In genomic region chr1:178241837-178242236, GRCh38 we compare ENCODE assay signal across 15 cellular contexts.
DNase-seq lines count a peak whose midpoint lies in the region; ATAC-seq, FAIRE-seq and TF ChIP-seq lines count a peak whose summit lies in the region.
"Had no signal": no experiment of that assay in that cellular context is flagged by ENCODE, and none has a peak within 500 bp of the region (broad histone marks: within the 10 kb centered on the region; RNA-seq: fewer than 3 reads in every experiment).

No MANE protein-coding gene starts in this region.

- H3K27ac Mint-ChIP-seq in nephron: no peak overlapping the region
- H3K27ac Mint-ChIP-seq: activated B cell treated with CpG ODN at 0.5 μM for 24 hours; activated T-helper 1 cell treated with anti-CD3 and anti-CD28 coated beads, Interleukin-12 subunit alpha, Interleukin-12 subunit beta, Interleukin-2, Interleukin-4 antibody, amounts not matched to agents 30 ng/mL and 10 ng/mL and 1 ng/mL, durations not matched to agents 14 hours and 24 hours and 36 hours; naive B cell had no signal

- no peaks in the 10 kb centered on the region for H3K27me3 Mint-ChIP-seq in nephron (ENCODE audit: low read depth)
- H3K27me3 Mint-ChIP-seq: central memory CD8-positive, alpha-beta T cell had no signal

- peak overlapping the region; percentile 57 for H3K4me2 ChIP-seq in mammary epithelial cell (ENCODE audit: insufficient read depth, low read depth, low read length)

- H3K27me3 ChIP-seq in AG04450 (ENCODE audit: control insufficient read depth, insufficient read depth, low read length) (no peaks in the 10 kb centered on the region), mammary epithelial cell (ENCODE audit: insufficient read depth, low read length) (no peaks in the 10 kb centered on the region)

- in situ Hi-C loops in mammary epithelial cell (cut with MboI; ENCODE audit: low sequenced_read_pairs in 2 of 2): no loop called here
- in situ Hi-C loops in G401 (cut with HindIII; ENCODE audit: low sequenced_read_pairs): no loop called here

- peaks cover 6% of the 10 kb centered on the region for H3K36me3 Mint-ChIP-seq in nephron (ENCODE audit: low read depth)
- H3K36me3 Mint-ChIP-seq: naive B cell had no signal

- POLR2A ChIA-PET in AG04450 (lab: Yijun Ruan, JAX): no interaction called here

- no peak overlapping the region for H3K9ac ChIP-seq in mammary epithelial cell (ENCODE audit: insufficient read depth, low read length)

- TF ChIP-seq CTCF in AG04450 (IDR thresholded peaks at IDR 0.05; ENCODE audit: low read depth, low read length) (peak; percentile 23), mammary epithelial cell (conservative IDR thresholded peaks at IDR 0.05 in 1 of 2, IDR thresholded peaks at IDR 0.05 in 1 of 2; ENCODE audit: extremely low read depth in 1 of 2, insufficient read depth in 1 of 2, low read depth in 1 of 2, low read length in 2 of 2) (peak in 1 of 2 donors; percentile 18), nephron (IDR thresholded peaks at IDR 0.05; ENCODE audit: unreplicated experiment in 3 of 3) (peak in 2 of 3 experiments; percentile 14 to 15)

- peaks cover 51% of the 10 kb centered on the region for H3K4me1 ChIP-seq in mammary epithelial cell (ENCODE audit: insufficient read depth, low read length)
- H3K4me1 ChIP-seq: prostate gland had no signal

- no peak overlapping the region for H3K4me3 ChIP-seq in AG04450 (ENCODE audit: low read depth, low read length)
- H3K4me3 ChIP-seq in mammary epithelial cell (replicated peaks in 1 of 3; ENCODE audit: insufficient read depth in 1 of 3, low read depth in 2 of 3, low read length in 3 of 3): no peak overlapping the region
- H3K4me3 ChIP-seq: prostate gland had no signal

- H2AFZ ChIP-seq in mammary epithelial cell (ENCODE audit: low read depth, low read length): no peak overlapping the region

- peaks cover 72% of the 10 kb centered on the region for H3K79me2 ChIP-seq in mammary epithelial cell (ENCODE audit: insufficient read depth, low read length)

- dilution Hi-C loops in mammary epithelial cell (cut with HindIII; ENCODE audit: low sequenced_read_pairs): no loop called here

- CTCF ChIA-PET in AG04450 (lab: Charles Lee): interaction anchor here (1.5 to 1.6 kb wide), 2 partner anchors 57 to 210 kb away, joined by 6 read pairs; no protein-coding TSS in a partner anchor
- CTCF ChIA-PET in mammary epithelial cell (lab: Charles Lee; ENCODE audit: low non-redundant PET): no interaction called here

- no TSS peak for BruUV-seq in mammary epithelial cell (replicated peaks; lab: Mats Ljungman, UMichigan)

- ATAC-seq in HG02981 (IDR thresholded peaks at IDR 0.05; ENCODE audit: unreplicated experiment) (peak; percentile 48), GM21390 (IDR thresholded peaks at IDR 0.05; ENCODE audit: unreplicated experiment) (no peak), sciatic nerve (no peak)

- no peak overlapping the region for H3K27ac ChIP-seq in AG04450 (ENCODE audit: low read depth, low read length)
- peak overlapping the region; percentile 100 for H3K27ac ChIP-seq in mammary epithelial cell (ENCODE audit: insufficient read depth, low read depth, low read length)
- H3K27ac ChIP-seq: prostate gland had no signal

- intact Hi-C loops in mammary epithelial cell (cut with micrococcal nuclease) (loop anchor here (1.0 kb wide), 1 partner anchor 40 kb away; no protein-coding TSS in a partner anchor), sciatic nerve (cut with DNase I) (no loop called here)

- peaks cover 16% of the 10 kb centered on the region for H3K9me3 Mint-ChIP-seq in nephron
- H3K9me3 Mint-ChIP-seq: activated B cell treated with CpG ODN at 0.5 μM for 24 hours; activated T-helper 1 cell treated with anti-CD3 and anti-CD28 coated beads, Interleukin-12 subunit alpha, Interleukin-12 subunit beta, Interleukin-2, Interleukin-4 antibody, amounts not matched to agents 30 ng/mL and 10 ng/mL and 1 ng/mL, durations not matched to agents 14 hours and 24 hours and 36 hours had no signal

- DNase-seq in AG04450 (ENCODE audit: low read depth, low spot score) (no peak), mammary epithelial cell (no peak), urothelium cell line (ENCODE audit: low spot score) (no peak), G401 (ENCODE audit: low spot score) (no peak), sciatic nerve (ENCODE audit: low spot score) (no peak)
- DNase-seq: activated B cell treated with CpG ODN at 0.5 μM for 24 hours, COR-L47, naive B cell, T-helper 2 cell had no signal

- no peaks in the 10 kb centered on the region for H4K20me1 ChIP-seq in mammary epithelial cell (ENCODE audit: insufficient read depth, low read length)

- H3K4me1 Mint-ChIP-seq in nephron: no peaks in the 10 kb centered on the region
- H3K4me1 Mint-ChIP-seq: activated B cell treated with CpG ODN at 0.5 μM for 24 hours; central memory CD8-positive, alpha-beta T cell; naive B cell had no signal

- H3K36me3 ChIP-seq in mammary epithelial cell (ENCODE audit: insufficient read depth, low read length): no peaks in the 10 kb centered on the region
- H3K36me3 ChIP-seq: prostate gland had no signal

- no peak for FAIRE-seq in urothelium cell line (lab: Jason Lieb, UNC)

- no peak overlapping the region for H3K4me3 Mint-ChIP-seq in nephron
- H3K4me3 Mint-ChIP-seq: activated B cell treated with CpG ODN at 0.5 μM for 24 hours; activated T-helper 1 cell treated with anti-CD3 and anti-CD28 coated beads, Interleukin-12 subunit alpha, Interleukin-12 subunit beta, Interleukin-2, Interleukin-4 antibody, amounts not matched to agents 30 ng/mL and 10 ng/mL and 1 ng/mL, durations not matched to agents 14 hours and 24 hours and 36 hours; central memory CD8-positive, alpha-beta T cell; naive B cell had no signal

- H3K9me3 ChIP-seq in AG04450 (ENCODE audit: control insufficient read depth, insufficient read depth, low read length) (no peaks in the 10 kb centered on the region), mammary epithelial cell (replicated peaks; ENCODE audit: insufficient read depth, low read length) (no peaks in the 10 kb centered on the region)
- H3K9me3 ChIP-seq: prostate gland had no signal
